In genomic region chr18:76259012-76259568, GRCh38 we compare ENCODE assay signal across 2 cellular contexts.
TF ChIP-seq lines count a peak whose summit lies in the region.

No MANE protein-coding gene starts in this region.

TF ChIP-seq in GM23338, 12 proteins besides CTCF, POLR2A, EP300 and RAD21:
- TF ChIP-seq JUNB (IDR thresholded peaks at IDR 0.05; ENCODE audit: unreplicated experiment) (no peak), CREB1 (CRISPR knock-in tag; IDR thresholded peaks at IDR 0.05; ENCODE audit: low read depth) (no peak), NANOG (IDR thresholded peaks at IDR 0.05; ENCODE audit: borderline replicate concordance) (no peak)
TF ChIP-seq in GM23338: peak in this region for 0.

TF ChIP-seq in IMR-90, 13 proteins besides CTCF, POLR2A, EP300 and RAD21:
- no peak for TF ChIP-seq MAFK (IDR thresholded peaks at IDR 0.05; ENCODE audit: low read depth, low read length)
